In genomic region chr6:158018370-158018771, GRCh38 we compare ENCODE assay signal across 13 cellular contexts. TPM values are rescaled to one million over a fixed set of nuclear protein-coding genes. Genes with fewer than 3 reads are reported as not detected.
DNase-seq lines count a peak whose midpoint lies in the region; ATAC-seq and TF ChIP-seq lines count a peak whose summit lies in the region.
"Had no signal": no experiment of that assay in that cellular context is flagged by ENCODE, and none has a peak within 500 bp of the region (broad histone marks: within the 10 kb centered on the region; RNA-seq: fewer than 3 reads in every experiment).

No MANE protein-coding gene starts in this region.

- POLR2A ChIA-PET in GM10248 (lab: Yijun Ruan, JAX): no interaction called here

- H3K4me2 ChIP-seq in skeletal muscle satellite cell (ENCODE audit: low read length): peak overlapping the region; percentile 60

- TF ChIP-seq POLR2A in heart left ventricle (IDR thresholded peaks at IDR 0.05): no peak

- H3K36me3 ChIP-seq in MG63 (peaks cover 47% of the 10 kb centered on the region), heart left ventricle (no peaks in the 10 kb centered on the region), skeletal muscle satellite cell (ENCODE audit: insufficient read depth, low read length) (peaks cover 34% of the 10 kb centered on the region)

- H3K9me3 ChIP-seq in MG63: no peaks in the 10 kb centered on the region
- no peaks in the 10 kb centered on the region for H3K9me3 ChIP-seq in heart left ventricle
- H3K9me3 ChIP-seq in skeletal muscle satellite cell (replicated peaks; ENCODE audit: low read length): no peaks in the 10 kb centered on the region

- H3K9me3 Mint-ChIP-seq in chondrocyte (ENCODE audit: low read depth): no peaks in the 10 kb centered on the region

- ATAC-seq in heart left ventricle (peak in 2 of 4 donors; percentile 38 to 64), HG03175 (IDR thresholded peaks at IDR 0.05; ENCODE audit: unreplicated experiment) (no peak)
- ATAC-seq: activated naive CD4-positive, alpha-beta T cell treated with anti-CD3 and anti-CD28 coated beads, Interleukin-2, amount 50 U/mL, for 72 hours had no signal

- H3K9ac ChIP-seq in skeletal muscle satellite cell (ENCODE audit: low read depth, low read length): peak overlapping the region; percentile 63

- H3K4me3 Mint-ChIP-seq in chondrocyte (ENCODE audit: unreplicated experiment): peak overlapping the region; percentile 71

- H3K4me3 ChIP-seq in MG63: no peak overlapping the region
- peak overlapping the region in 5 of 12 donors; percentile 8 to 46 (median 32) for H3K4me3 ChIP-seq in heart left ventricle
- H3K4me3 ChIP-seq in skeletal muscle satellite cell (ENCODE audit: low read length): no peak overlapping the region

- peak overlapping the region in 9 of 12 donors; percentile 37 to 73 (median 66) for H3K27ac ChIP-seq in heart left ventricle
- H3K27ac ChIP-seq: C4-2B, VCaP had no signal

- H3K27me3 ChIP-seq in MG63 (no peaks in the 10 kb centered on the region), heart left ventricle (no peaks in the 10 kb centered on the region), skeletal muscle satellite cell (ENCODE audit: control insufficient read depth, insufficient read depth, low read length) (no peaks in the 10 kb centered on the region)

- H3K4me1 ChIP-seq in heart left ventricle (peaks cover 0 to 53% (median 29%) of the 10 kb centered on the region in 12 donors), skeletal muscle satellite cell (ENCODE audit: control insufficient read depth, insufficient read depth, low read length) (peaks cover 44% of the 10 kb centered on the region)

- 28 to 45% (median 35%) methylated on average over 11 of the region's 11 CpGs for WGBS in heart left ventricle, 4 donors

- H3K4me1 Mint-ChIP-seq in chondrocyte (ENCODE audit: low read depth): peaks cover 67% of the 10 kb centered on the region

- CTCF ChIA-PET in GM10248 (lab: Yijun Ruan, JAX): interaction anchor here (0.7 to 1.9 kb wide), 3 partner anchors 15 to 62 kb away, joined by 3 to 5 read pairs (median 4); no protein-coding TSS in a partner anchor

- DNase-seq in MG63: peak; percentile 45
- no peak for DNase-seq in chondrocyte (ENCODE audit: low spot score)
- no peak for DNase-seq in heart left ventricle
- DNase-seq in NCI-H1092 (lab: John Stamatoyannopoulos, UW): no peak
- DNase-seq in stimulated activated CD4-positive, alpha-beta T cell treated with anti-CD3 and anti-CD28 coated beads, Interleukin-15, amount 100 ng/mL, for 24 hours: no peak
- no peak for DNase-seq in GM10248 (ENCODE audit: extremely low spot score)
- DNase-seq: H7, MM.1S had no signal

- H3K27ac Mint-ChIP-seq in chondrocyte (ENCODE audit: unreplicated experiment): peak overlapping the region; percentile 99
- H3K27ac Mint-ChIP-seq: activated naive CD4-positive, alpha-beta T cell treated with anti-CD3 and anti-CD28 coated beads, Interleukin-2, amount 50 U/mL, for 72 hours had no signal

- H3K27me3 Mint-ChIP-seq in chondrocyte (ENCODE audit: low read depth): no peaks in the 10 kb centered on the region

- TF ChIP-seq CTCF in chondrocyte (IDR thresholded peaks at IDR 0.05) (no peak), heart left ventricle (IDR thresholded peaks at IDR 0.05) (no peak), GM10248 (IDR thresholded peaks at IDR 0.05; ENCODE audit: control extremely low read depth, extremely low read depth, low read depth, missing control alignments) (no peak)

- H3K36me3 Mint-ChIP-seq in chondrocyte (ENCODE audit: low read depth): peaks cover 12% of the 10 kb centered on the region

- intact Hi-C loops in heart left ventricle (cut with DNase I): no loop called here

RNA-seq across cellular contexts. Expression of gene SYNJ2, which starts 36.7 kb away (rescaled TPM):
- 21.8 and 35.5 TPM in 2 replicates for total RNA-seq in MG63 (2014; rRNA removed; shearing (Covaris generic); ENCODE audit: low replicate concordance)
- 29.2 to 54.5 TPM (median 53.1 TPM) in 3 replicates for total RNA-seq in chondrocyte
- total RNA-seq in heart left ventricle: 10 to 100 TPM in 8 of 9 donors, 1 to 10 TPM in 1; 7.5 to 27.0 (median 18.2) TPM
- polyA plus RNA-seq in heart left ventricle: 10 to 100 TPM; 15.0 to 25.8 TPM
- 23.6 and 32.5 TPM in 2 replicates for total RNA-seq in skeletal muscle satellite cell (2012; rRNA removed)
